27 cellular contexts compared by ENCODE assay signal in genomic region chr4:121449416-121449815, GRCh38.
"Had no signal": no experiment of that assay in that cellular context is flagged by ENCODE, and none has a peak within 500 bp of the region (broad histone marks: within the 10 kb centered on the region; RNA-seq: fewer than 3 reads in every experiment).

No MANE protein-coding gene starts in this region.

- H3K9me3 ChIP-seq: colonic mucosa, left lung, lower lobe of right lung, transverse colon had no signal

- H3K27ac Mint-ChIP-seq: activated B cell treated with CpG ODN at 0.5 μM for 24 hours; activated CD8-positive, alpha-beta memory T cell treated with anti-CD3 and anti-CD28 coated beads, Interleukin-2, amount 10 ng/mL, durations not matched to agents 7 days and 5 days; activated CD8-positive, alpha-beta T cell treated with anti-CD3 and anti-CD28 coated beads for 36 hours; activated naive CD4-positive, alpha-beta T cell treated with anti-CD3 and anti-CD28 coated beads, Interleukin-2, amount 50 U/mL, for 72 hours; brain; natural killer cell; stimulated activated naive B cell treated with anti-CD40 and anti-IgM and Interleukin-4, amounts not matched to agents 10 μg/mL and 1 μg/mL and 100 μg/mL, for 72 hours; T-helper 2 cell treated with Interferon-gamma antibody and Interleukin-4, amounts not matched to agents 5 μg/mL and 100 μg/mL, for 36 hours had no signal

- H3K4me1 Mint-ChIP-seq: activated B cell treated with CpG ODN at 0.5 μM for 24 hours; activated CD8-positive, alpha-beta memory T cell treated with anti-CD3 and anti-CD28 coated beads, Interleukin-2, amount 10 ng/mL, durations not matched to agents 7 days and 5 days; brain; natural killer cell; stimulated activated naive B cell treated with anti-CD40 and anti-IgM and Interleukin-4, amounts not matched to agents 10 μg/mL and 1 μg/mL and 100 μg/mL, for 72 hours had no signal

- H3K4me3 ChIP-seq: cardiac muscle cell, colonic mucosa, left lung, lower lobe of right lung, suprapubic skin, transverse colon had no signal

- H3K4me3 Mint-ChIP-seq: activated B cell treated with CpG ODN at 0.5 μM for 24 hours; activated CD8-positive, alpha-beta memory T cell treated with anti-CD3 and anti-CD28 coated beads, Interleukin-2, amount 10 ng/mL, durations not matched to agents 7 days and 5 days; activated CD8-positive, alpha-beta T cell treated with anti-CD3 and anti-CD28 coated beads for 36 hours; brain; natural killer cell; stimulated activated naive B cell treated with anti-CD40 and anti-IgM and Interleukin-4, amounts not matched to agents 10 μg/mL and 1 μg/mL and 100 μg/mL, for 72 hours; T-helper 2 cell treated with Interferon-gamma antibody and Interleukin-4, amounts not matched to agents 5 μg/mL and 100 μg/mL, for 36 hours had no signal

- H3K27me3 ChIP-seq: cardiac muscle cell, colonic mucosa, left lung, transverse colon had no signal

- H3K27ac ChIP-seq: cardiac muscle cell, colonic mucosa, epithelial cell of prostate, left lung, lower lobe of right lung, suprapubic skin, transverse colon had no signal

- DNase-seq: activated B cell treated with CpG ODN at 0.5 μM for 24 hours; activated CD4-positive, alpha-beta T cell treated with anti-CD3 and anti-CD28 coated beads, Interleukin-2, amount 50 U/mL, for 1 hour; activated CD8-positive, alpha-beta memory T cell treated with anti-CD3 and anti-CD28 coated beads, Interleukin-2, amount 10 ng/mL, durations not matched to agents 7 days and 5 days; activated CD8-positive, alpha-beta T cell treated with anti-CD3 and anti-CD28 coated beads for 36 hours; activated naive CD4-positive, alpha-beta T cell; activated T-cell treated with anti-CD3 and anti-CD28 coated beads, Interleukin-2, amount 50 U/mL, for 48 hours; aorta; cerebellar nuclear complex; colonic mucosa; effector CD8-positive, alpha-beta T cell; glutamatergic neuron; islet precursor cell; left lung; lower lobe of right lung; mesendoderm; natural killer cell; right cardiac atrium; stimulated activated CD4-positive, alpha-beta T cell treated with anti-CD3 and anti-CD28 coated beads, Interleukin-15, amount 100 ng/mL, for 24 hours; stimulated activated CD4-positive, alpha-beta T cell treated with anti-CD3 and anti-CD28 coated beads, Interleukin-2, amount 100 ng/mL, for 24 hours; stimulated activated naive B cell treated with anti-CD40 and anti-IgM and Interleukin-4, amounts not matched to agents 10 μg/mL and 1 μg/mL and 100 μg/mL, for 72 hours; transverse colon had no signal

- H3K36me3 ChIP-seq: cardiac muscle cell, colonic mucosa, left lung, lower lobe of right lung, suprapubic skin, transverse colon had no signal

- H3K4me1 ChIP-seq: colonic mucosa, left lung, lower lobe of right lung, suprapubic skin had no signal

- H3K9me3 Mint-ChIP-seq: activated B cell treated with CpG ODN at 0.5 μM for 24 hours; activated CD8-positive, alpha-beta T cell treated with anti-CD3 and anti-CD28 coated beads for 36 hours; activated naive CD4-positive, alpha-beta T cell treated with anti-CD3 and anti-CD28 coated beads, Interleukin-2, amount 50 U/mL, for 72 hours; natural killer cell; T-helper 2 cell treated with Interferon-gamma antibody and Interleukin-4, amounts not matched to agents 5 μg/mL and 100 μg/mL, for 36 hours had no signal

- H3K36me3 Mint-ChIP-seq: activated CD8-positive, alpha-beta memory T cell treated with anti-CD3 and anti-CD28 coated beads, Interleukin-2, amount 10 ng/mL, durations not matched to agents 7 days and 5 days; activated naive CD4-positive, alpha-beta T cell treated with anti-CD3 and anti-CD28 coated beads, Interleukin-2, amount 50 U/mL, for 72 hours; brain; natural killer cell; stimulated activated naive B cell treated with anti-CD40 and anti-IgM and Interleukin-4, amounts not matched to agents 10 μg/mL and 1 μg/mL and 100 μg/mL, for 72 hours had no signal

- ATAC-seq: activated CD8-positive, alpha-beta memory T cell treated with anti-CD3 and anti-CD28 coated beads, Interleukin-2, amount 10 ng/mL, durations not matched to agents 7 days and 5 days; activated CD8-positive, alpha-beta T cell treated with anti-CD3 and anti-CD28 coated beads for 36 hours; activated naive CD4-positive, alpha-beta T cell treated with anti-CD3 and anti-CD28 coated beads, Interleukin-2, amount 50 U/mL, for 72 hours; left lung; lower lobe of right lung; natural killer cell; right cardiac atrium; stimulated activated naive B cell treated with anti-CD40 and anti-IgM and Interleukin-4, amounts not matched to agents 10 μg/mL and 1 μg/mL and 100 μg/mL, for 72 hours had no signal
